Comparison of ENCODE assay signal across 21 cellular contexts in the genomic region with DNA sequence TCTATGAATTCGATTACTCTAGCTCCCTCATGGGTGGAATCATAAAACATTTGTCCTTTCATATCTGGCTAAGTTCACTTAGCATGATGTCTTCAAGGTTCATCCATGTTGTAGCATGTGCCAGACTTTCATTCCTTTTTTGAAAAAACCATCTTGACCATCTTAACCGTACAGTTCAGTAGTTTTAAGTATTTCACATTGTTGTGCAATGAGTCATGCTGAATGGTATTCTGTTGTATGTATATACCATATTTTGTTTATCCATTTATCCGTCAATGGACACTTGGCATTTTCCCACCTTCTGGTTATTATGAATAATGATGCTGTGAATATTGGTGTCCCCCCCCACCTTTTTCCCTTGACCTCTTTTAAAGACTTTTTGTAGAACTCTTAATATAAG.
A peak's percentile ranks its signal among the peaks of the same experiment; 100 is the strongest.
DNase-seq lines count a peak whose midpoint lies in the region; ATAC-seq and TF ChIP-seq lines count a peak whose summit lies in the region.
"Had no signal": no experiment of that assay in that cellular context is flagged by ENCODE, and none has a peak within 500 bp of the region (broad histone marks: within the 10 kb centered on the region; RNA-seq: fewer than 3 reads in every experiment).

No MANE protein-coding gene starts in this region.

- no peak for ATAC-seq in naive B cell (ENCODE audit: low read depth in 2 of 2)
- ATAC-seq: lower lobe of right lung had no signal

- peaks cover 0 to 12% (median 0%) of the 10 kb centered on the region in 4 donors for H3K36me3 ChIP-seq in transverse colon

- TF ChIP-seq EP300 in transverse colon (IDR thresholded peaks at IDR 0.05; ENCODE audit: low read depth) = no peak

- H3K27me3 Mint-ChIP-seq in chondrocyte (ENCODE audit: low read depth) (no peaks in the 10 kb centered on the region), naive B cell (no peaks in the 10 kb centered on the region), endothelial cell (ENCODE audit: unreplicated experiment) (peaks cover 5% of the 10 kb centered on the region)
- H3K27me3 Mint-ChIP-seq: activated CD4-positive, alpha-beta memory T cell treated with anti-CD3 and anti-CD28 coated beads for 36 hours; brain had no signal

- peak overlapping the region; percentile 18 for H3K27ac Mint-ChIP-seq in chondrocyte (ENCODE audit: unreplicated experiment)
- H3K27ac Mint-ChIP-seq in naive B cell = peak overlapping the region in 4 of 6 donors; percentile 29 to 76 (median 63)
- no peak overlapping the region for H3K27ac Mint-ChIP-seq in endothelial cell (ENCODE audit: unreplicated experiment)
- H3K27ac Mint-ChIP-seq: activated CD4-positive, alpha-beta memory T cell treated with anti-CD3 and anti-CD28 coated beads for 36 hours; brain had no signal

- H3K9me3 Mint-ChIP-seq in chondrocyte (ENCODE audit: low read depth) = peaks cover 8% of the 10 kb centered on the region
- peaks cover 0 to 7% (median 4%) of the 10 kb centered on the region in 7 donors for H3K9me3 Mint-ChIP-seq in naive B cell
- no peaks in the 10 kb centered on the region for H3K9me3 Mint-ChIP-seq in endothelial cell (ENCODE audit: unreplicated experiment)
- H3K9me3 Mint-ChIP-seq: activated CD4-positive, alpha-beta memory T cell treated with anti-CD3 and anti-CD28 coated beads for 36 hours had no signal

- H3K27ac ChIP-seq in transverse colon = no peak overlapping the region
- H3K27ac ChIP-seq: lower lobe of right lung, tibial artery had no signal

- peaks cover 13% of the 10 kb centered on the region for H3K4me1 Mint-ChIP-seq in chondrocyte (ENCODE audit: low read depth)
- H3K4me1 Mint-ChIP-seq in naive B cell = peaks cover 29 to 34% (median 31%) of the 10 kb centered on the region in 3 donors
- H3K4me1 Mint-ChIP-seq in endothelial cell (ENCODE audit: unreplicated experiment) = no peaks in the 10 kb centered on the region
- H3K4me1 Mint-ChIP-seq: brain had no signal

- H3K4me3 Mint-ChIP-seq in chondrocyte (ENCODE audit: unreplicated experiment) = no peak overlapping the region
- H3K4me3 Mint-ChIP-seq in naive B cell = no peak overlapping the region
- no peak overlapping the region for H3K4me3 Mint-ChIP-seq in endothelial cell (ENCODE audit: unreplicated experiment)
- H3K4me3 Mint-ChIP-seq: activated CD4-positive, alpha-beta memory T cell treated with anti-CD3 and anti-CD28 coated beads for 36 hours; brain; neural crest cell had no signal

- no peak for TF ChIP-seq POLR2A in transverse colon (IDR thresholded peaks at IDR 0.05)

- 73 to 84% methylated on average over 2 to 3 of the region's 3 CpGs for WGBS in transverse colon (ENCODE audit: low coverage in 1 of 2), 2 donors

- no peaks in the 10 kb centered on the region for H3K9me3 ChIP-seq in transverse colon
- H3K9me3 ChIP-seq: lower lobe of right lung, MG63, tibial artery had no signal

- intact Hi-C loops in transverse colon (cut with DNase I; ENCODE audit: low total_unique reads) = loop anchor here (1.0 kb wide), 1 partner anchor 18 kb away; no protein-coding TSS in a partner anchor

- in situ Hi-C loops in transverse colon (cut with MboI; ENCODE audit: low pct_ligation_motif_present in 1 of 4, low pct_unique_long_range_greater_than_20kb in 1 of 4, low sequenced_read_pairs in 3 of 4) = no loop called here

- DNase-seq in EL = peak; percentile 69
- DNase-seq in LHCN-M2 (ENCODE audit: low read depth) = peak; percentile 15
- DNase-seq in chondrocyte (ENCODE audit: low spot score) = no peak
- DNase-seq in naive B cell = no peak
- no peak for DNase-seq in NCI-H1105 treated with DMSO at 0.1 percent for 48 hours (lab: John Stamatoyannopoulos, UW)
- no peak for DNase-seq in endothelial cell (ENCODE audit: low spot score)
- no peak for DNase-seq in transverse colon
- DNase-seq in stimulated activated CD4-positive, alpha-beta T cell treated with anti-CD3 and anti-CD28 coated beads, Interleukin-15, amount 100 ng/mL, for 24 hours = no peak
- DNase-seq: activated CD4-positive, alpha-beta memory T cell treated with anti-CD3 and anti-CD28 coated beads for 36 hours; C1 segment of cervical spinal cord; DMS79; effector CD4-positive, alpha-beta T cell; GOT3; lower lobe of right lung; MG63; NCI-H2029 treated with DMSO at 0.1 percent for 48 hours; NCI-H526 treated with DMSO at 0.1 percent for 48 hours; stimulated activated CD4-positive, alpha-beta T cell treated with anti-CD3 and anti-CD28 coated beads, Interleukin-1b, Interleukin-23, amount 100 ng/mL, for 48 hours; tibial artery had no signal

- no peaks in the 10 kb centered on the region for H3K27me3 ChIP-seq in transverse colon
- H3K27me3 ChIP-seq: MG63, tibial artery had no signal

- H3K36me3 Mint-ChIP-seq in chondrocyte (ENCODE audit: low read depth) (peaks cover 23% of the 10 kb centered on the region), naive B cell (peaks cover 43 to 50% of the 10 kb centered on the region in 2 donors), endothelial cell (ENCODE audit: low read depth, unreplicated experiment) (peaks cover 29% of the 10 kb centered on the region)

- TF ChIP-seq CTCF in chondrocyte (IDR thresholded peaks at IDR 0.05) (no peak), endothelial cell (IDR thresholded peaks at IDR 0.05; ENCODE audit: unreplicated experiment) (no peak), transverse colon (IDR thresholded peaks at IDR 0.05) (no peak)

- H3K4me1 ChIP-seq in transverse colon = peaks cover 0 to 10% (median 0%) of the 10 kb centered on the region in 4 donors

- no peak overlapping the region for H3K4me3 ChIP-seq in transverse colon
- H3K4me3 ChIP-seq: lower lobe of right lung, MG63, tibial artery had no signal

Comparison
In these comparisons a context has a peak if more than half of its experiments do, and no peak if none do; other contexts are left out.
1. DNase-seq: peak in EL (single experiment) and LHCN-M2 (single experiment); none in chondrocyte (single experiment), naive B cell (single experiment), NCI-H1105 treated with DMSO at 0.1 percent for 48 hours (single experiment), endothelial cell (single experiment), transverse colon (single experiment) and stimulated activated CD4-positive, alpha-beta T cell treated with anti-CD3 and anti-CD28 coated beads, Interleukin-15, amount 100 ng/mL, for 24 hours (single experiment).